ENCODE assay signal across 14 cellular contexts in genomic region chr1:10143961-10144485, GRCh38.
"Had no signal": no experiment of that assay in that cellular context is flagged by ENCODE, and none has a peak within 500 bp of the region (broad histone marks: within the 10 kb centered on the region; RNA-seq: fewer than 3 reads in every experiment).

No MANE protein-coding gene starts in this region.

- H2AFZ ChIP-seq: hepatocyte, neural progenitor cell had no signal

- H3K4me2 ChIP-seq: hepatocyte, neural progenitor cell had no signal

- ATAC-seq: esophagus mucosa; pancreas; stimulated activated memory B cell treated with anti-CD40 and anti-IgM and Interleukin-4, amounts not matched to agents 10 μg/mL and 1 μg/mL and 100 μg/mL, for 72 hours had no signal

- H3K79me2 ChIP-seq: hepatocyte had no signal

- H3K27me3 ChIP-seq: adrenal gland, hepatocyte, neural progenitor cell, pancreas, tibial nerve, uterus had no signal

- H3K27ac ChIP-seq: adrenal gland, hepatocyte, neural progenitor cell, pancreas, uterus, WERI-Rb-1 had no signal

- H3K9me3 ChIP-seq: adrenal gland, pancreas, uterus had no signal

- H3K4me3 Mint-ChIP-seq: activated naive CD4-positive, alpha-beta T cell treated with anti-CD3 and anti-CD28 coated beads, Interleukin-2, amount 10 ng/mL, durations not matched to agents 7 days and 5 days; mesothelial cell of epicardium; neural progenitor cell; stimulated activated memory B cell treated with anti-CD40 and anti-IgM and Interleukin-4, amounts not matched to agents 10 μg/mL and 1 μg/mL and 100 μg/mL, for 72 hours had no signal

- H3K9ac ChIP-seq: neural progenitor cell had no signal

- H3K27me3 Mint-ChIP-seq: activated naive CD4-positive, alpha-beta T cell treated with anti-CD3 and anti-CD28 coated beads, Interleukin-2, amount 10 ng/mL, durations not matched to agents 7 days and 5 days; stimulated activated memory B cell treated with anti-CD40 and anti-IgM and Interleukin-4, amounts not matched to agents 10 μg/mL and 1 μg/mL and 100 μg/mL, for 72 hours had no signal

- H3K9me3 Mint-ChIP-seq: activated naive CD4-positive, alpha-beta T cell treated with anti-CD3 and anti-CD28 coated beads, Interleukin-2, amount 10 ng/mL, durations not matched to agents 7 days and 5 days; activated T-helper 2 cell treated with anti-CD3 and anti-CD28 coated beads, Interferon-gamma antibody, Interleukin-2, Interleukin-4, amounts not matched to agents 10 μg/mL and 5 μg/mL and 100 μg/mL, durations not matched to agents 14 hours and 24 hours and 36 hours; mesothelial cell of epicardium; neural progenitor cell; stimulated activated memory B cell treated with anti-CD40 and anti-IgM and Interleukin-4, amounts not matched to agents 10 μg/mL and 1 μg/mL and 100 μg/mL, for 72 hours had no signal

- H3K4me3 ChIP-seq: adrenal gland, hepatocyte, neural progenitor cell, pancreas, tibial nerve, uterus had no signal

- DNase-seq: activated CD4-positive, alpha-beta T cell treated with anti-CD3 and anti-CD28 coated beads, Interleukin-2, amount 50 U/mL, for 48 hours; activated naive CD4-positive, alpha-beta T cell treated with anti-CD3 and anti-CD28 coated beads, Interleukin-2, amount 10 ng/mL, durations not matched to agents 7 days and 5 days; adrenal gland; pancreas; retina; uterus; WERI-Rb-1 had no signal

- H3K27ac Mint-ChIP-seq: activated naive CD4-positive, alpha-beta T cell treated with anti-CD3 and anti-CD28 coated beads, Interleukin-2, amount 10 ng/mL, durations not matched to agents 7 days and 5 days; activated T-helper 2 cell treated with anti-CD3 and anti-CD28 coated beads, Interferon-gamma antibody, Interleukin-2, Interleukin-4, amounts not matched to agents 10 μg/mL and 5 μg/mL and 100 μg/mL, durations not matched to agents 14 hours and 24 hours and 36 hours; mesothelial cell of epicardium; neural progenitor cell; stimulated activated memory B cell treated with anti-CD40 and anti-IgM and Interleukin-4, amounts not matched to agents 10 μg/mL and 1 μg/mL and 100 μg/mL, for 72 hours had no signal

- H3K36me3 ChIP-seq: uterus had no signal

- H3K4me1 ChIP-seq: adrenal gland, neural progenitor cell, pancreas, tibial nerve, uterus had no signal

- H3K4me1 Mint-ChIP-seq: activated naive CD4-positive, alpha-beta T cell treated with anti-CD3 and anti-CD28 coated beads, Interleukin-2, amount 10 ng/mL, durations not matched to agents 7 days and 5 days; mesothelial cell of epicardium; neural progenitor cell; stimulated activated memory B cell treated with anti-CD40 and anti-IgM and Interleukin-4, amounts not matched to agents 10 μg/mL and 1 μg/mL and 100 μg/mL, for 72 hours had no signal
